14 cellular contexts compared by ENCODE assay signal in genomic region chr22:37982938-37983859, GRCh38. TPM values are rescaled to one million over a fixed set of nuclear protein-coding genes. Genes with fewer than 3 reads are reported as not detected.
DNase-seq lines count a peak whose midpoint lies in the region; TF ChIP-seq lines count a peak whose summit lies in the region.
"Had no signal": no experiment of that assay in that cellular context is flagged by ENCODE, and none has a peak within 500 bp of the region (broad histone marks: within the 10 kb centered on the region; RNA-seq: fewer than 3 reads in every experiment).

No MANE protein-coding gene starts in this region.

- H3K4me1 ChIP-seq in endodermal cell (ENCODE audit: control insufficient read depth, insufficient read depth, low read length) (peaks cover 14% of the 10 kb centered on the region), mesenchymal stem cell (ENCODE audit: control insufficient read depth, insufficient read depth, low read depth, low read length) (peaks cover 4% of the 10 kb centered on the region)
- H3K4me1 ChIP-seq: colonic mucosa had no signal

- H4K91ac ChIP-seq in mesenchymal stem cell (ENCODE audit: low read length): peak overlapping the region; percentile 24

- in situ Hi-C loops in KBM-7 (cut with MboI; ENCODE audit: low pct_unique_long_range_greater_than_20kb, low sequenced_read_pairs): no loop called here

- H3K27me3 Mint-ChIP-seq in HFFc6 (ENCODE audit: insufficient read depth) (peaks cover 2% of the 10 kb centered on the region; the same call in 1 of the 2 replicates), endodermal cell (ENCODE audit: insufficient read depth) (peaks cover 6% of the 10 kb centered on the region)
- H3K27me3 Mint-ChIP-seq: naive thymus-derived CD4-positive, alpha-beta T cell had no signal

- H3K27me3 ChIP-seq in endodermal cell (ENCODE audit: control insufficient read depth, insufficient read depth, low read length, poor library complexity, severe bottlenecking) (no peaks in the 10 kb centered on the region), mesenchymal stem cell (ENCODE audit: control insufficient read depth in 1 of 2, insufficient read depth in 1 of 2, low read length in 2 of 2) (peaks cover 0 to 35% of the 10 kb centered on the region in 2 experiments)
- H3K27me3 ChIP-seq: colonic mucosa had no signal

- no peak overlapping the region for H3K18ac ChIP-seq in mesenchymal stem cell (ENCODE audit: low read depth in 1 of 2, low read length in 2 of 2)

- H2BK12ac ChIP-seq in mesenchymal stem cell (ENCODE audit: low read length in 2 of 2): no peak overlapping the region

- no peak overlapping the region for H3K4ac ChIP-seq in mesenchymal stem cell (ENCODE audit: low read depth in 1 of 2, low read length in 2 of 2)

- H3K4me3 ChIP-seq in endodermal cell (ENCODE audit: low read length): peak overlapping the region; percentile 73
- no peak overlapping the region for H3K4me3 ChIP-seq in mesenchymal stem cell (ENCODE audit: insufficient read depth in 1 of 2, low read depth in 1 of 2, low read length in 2 of 2)
- H3K4me3 ChIP-seq: colonic mucosa had no signal

- no peaks in the 10 kb centered on the region for H3K36me3 Mint-ChIP-seq in HFFc6 (ENCODE audit: low read depth)
- peaks cover 15% of the 10 kb centered on the region for H3K36me3 Mint-ChIP-seq in endodermal cell (ENCODE audit: low read depth)
- H3K36me3 Mint-ChIP-seq: stimulated activated effector memory CD8-positive, alpha-beta T cell treated with anti-CD3 and anti-CD28 coated beads, Interleukin-12 subunit alpha, Interleukin-12 subunit beta, amount 100 ng/mL, for 72 hours had no signal

- no peaks in the 10 kb centered on the region for H3K9me3 ChIP-seq in endodermal cell (ENCODE audit: control insufficient read depth, low read length)
- no peaks in the 10 kb centered on the region for H3K9me3 ChIP-seq in mesenchymal stem cell (ENCODE audit: control insufficient read depth, low read length)
- H3K9me3 ChIP-seq: colonic mucosa had no signal

- H3K27ac Mint-ChIP-seq in HFFc6 (no peak overlapping the region), endodermal cell (peak overlapping the region; percentile 80)

- peak overlapping the region in 1 of 2 experiments; percentile 91 for H3K23ac ChIP-seq in mesenchymal stem cell (ENCODE audit: low read length in 2 of 2)

- H2AFZ ChIP-seq in mesenchymal stem cell (ENCODE audit: low read depth, low read length): no peak overlapping the region

- H2AK5ac ChIP-seq in mesenchymal stem cell (ENCODE audit: low read length, severe bottlenecking): no peak overlapping the region

- H3K27ac ChIP-seq in 22Rv1 (no peak overlapping the region), endodermal cell (ENCODE audit: low read depth, low read length) (no peak overlapping the region), mesenchymal stem cell (ENCODE audit: low read length, poor library complexity, severe bottlenecking) (no peak overlapping the region)
- H3K27ac ChIP-seq: colonic mucosa had no signal

- no peak overlapping the region for H3K4me3 Mint-ChIP-seq in HFFc6
- peak overlapping the region; percentile 70 for H3K4me3 Mint-ChIP-seq in endodermal cell
- H3K4me3 Mint-ChIP-seq: naive thymus-derived CD4-positive, alpha-beta T cell; stimulated activated effector memory CD8-positive, alpha-beta T cell treated with anti-CD3 and anti-CD28 coated beads, Interleukin-12 subunit alpha, Interleukin-12 subunit beta, amount 100 ng/mL, for 72 hours had no signal

- H3K14ac ChIP-seq in mesenchymal stem cell (ENCODE audit: low read length in 2 of 2): peak overlapping the region in 1 of 2 experiments; percentile 62

- H4K8ac ChIP-seq in mesenchymal stem cell (ENCODE audit: low read length): peak overlapping the region; percentile 64

- H3K9me3 Mint-ChIP-seq in HFFc6: no peaks in the 10 kb centered on the region
- H3K9me3 Mint-ChIP-seq in endodermal cell: no peaks in the 10 kb centered on the region
- H3K9me3 Mint-ChIP-seq: naive thymus-derived CD4-positive, alpha-beta T cell; stimulated activated effector memory CD8-positive, alpha-beta T cell treated with anti-CD3 and anti-CD28 coated beads, Interleukin-12 subunit alpha, Interleukin-12 subunit beta, amount 100 ng/mL, for 72 hours had no signal

- no peak for DNase-seq in HFFc6
- peak; percentile 94 for DNase-seq in endodermal cell
- DNase-seq in mesenchymal stem cell: no peak
- no peak for DNase-seq in KBM-7
- no peak for DNase-seq in NCI-H1105 (lab: John Stamatoyannopoulos, UW)
- DNase-seq in DMS53 (lab: John Stamatoyannopoulos, UW): no peak
- no peak for DNase-seq in stimulated activated CD8-positive, alpha-beta memory T cell treated with anti-CD3 and anti-CD28 coated beads, Interleukin-4, amount 100 ng/mL, for 48 hours
- DNase-seq: activated CD4-positive, alpha-beta T cell treated with anti-CD3 and anti-CD28 coated beads for 4 hours; activated effector memory CD4-positive, alpha-beta T cell treated with Interleukin-2 at 50 U/mL for 16 hours; naive thymus-derived CD4-positive, alpha-beta T cell; stimulated activated CD4-positive, alpha-beta T cell treated with anti-CD3 and anti-CD28 coated beads, Interleukin-15, amount 100 ng/mL, for 24 hours had no signal

- H2BK5ac ChIP-seq in mesenchymal stem cell (ENCODE audit: low read depth, low read length, poor library complexity, severe bottlenecking): no peak overlapping the region

- no peaks in the 10 kb centered on the region for H3K36me3 ChIP-seq in endodermal cell (ENCODE audit: control insufficient read depth, insufficient read depth, low read length)
- peaks cover 0 to 37% of the 10 kb centered on the region in 2 experiments for H3K36me3 ChIP-seq in mesenchymal stem cell (ENCODE audit: control insufficient read depth in 1 of 2, insufficient read depth in 2 of 2, low read depth in 1 of 2, low read length in 2 of 2)
- H3K36me3 ChIP-seq: colonic mucosa had no signal

- no peak overlapping the region for H3K4me2 ChIP-seq in mesenchymal stem cell (ENCODE audit: low read length, poor library complexity, severe bottlenecking)

- no peaks in the 10 kb centered on the region for H3K4me1 Mint-ChIP-seq in HFFc6 (ENCODE audit: low read depth)
- peaks cover 43% of the 10 kb centered on the region for H3K4me1 Mint-ChIP-seq in endodermal cell

- no peak overlapping the region for H2BK120ac ChIP-seq in mesenchymal stem cell (ENCODE audit: low read depth, low read length)

- H3K9ac ChIP-seq in endodermal cell (ENCODE audit: extremely low read depth, low read length, poor library complexity, severe bottlenecking): peak overlapping the region; percentile 25
- no peak overlapping the region for H3K9ac ChIP-seq in mesenchymal stem cell (ENCODE audit: low read length)

- H2BK15ac ChIP-seq in mesenchymal stem cell (ENCODE audit: low read depth, poor library complexity, severe bottlenecking): no peak overlapping the region

- H3K79me1 ChIP-seq in mesenchymal stem cell (replicated peaks; ENCODE audit: low read length, poor library complexity, severe bottlenecking): no peaks in the 10 kb centered on the region

- TF ChIP-seq CTCF in 22Rv1 (IDR thresholded peaks at IDR 0.05) (peak; percentile 49), HFFc6 (IDR thresholded peaks at IDR 0.05) (peak; percentile 68), endodermal cell (conservative IDR thresholded peaks at IDR 0.05) (peak; percentile 98)

- WGBS in endodermal cell (ENCODE audit: insufficient coverage in 1 of 2, insufficient read length in 1 of 2), 2 experiments: 24 to 37% methylated on average over 17 to 84 of the region's 84 CpGs
- 14% methylated on average over 72 of the region's 84 CpGs for WGBS in mesenchymal stem cell

RNA-seq across cellular contexts. Expression of gene SOX10, which starts 1.2 kb away (rescaled TPM):
- not detected for total RNA-seq in HFFc6 (2021; fragmentation: NEBNext Ultra II Directional; extraction: Animal tissue kit (Norgen Biotek cat#: 25700))
- 10 to 100 TPM; 11.2 to 13.4 TPM for total RNA-seq in endodermal cell
- 45.9 TPM for polyA plus RNA-seq in endodermal cell (2013, experiment 1 of 2)
- 42.6 TPM for polyA plus RNA-seq in endodermal cell (2013, experiment 2 of 2)
- not detected for polyA plus RNA-seq in mesenchymal stem cell (2013, experiment 1 of 2)
- polyA plus RNA-seq in mesenchymal stem cell (2013, experiment 2 of 2): not detected
- total RNA-seq: naive thymus-derived CD4-positive, alpha-beta T cell had no signal
- polyA plus RNA-seq: naive thymus-derived CD4-positive, alpha-beta T cell had no signal

RNA-seq across cellular contexts. Expression of gene POLR2F, which starts 29.7 kb away (rescaled TPM):
- 100 to 1,000 TPM in 4 of 6 experiments, 10 to 100 TPM in 2; 91.6 to 130 (median 107) TPM for total RNA-seq in HFFc6 (2021; fragmentation: NEBNext Ultra II Directional; extraction: Animal tissue kit (Norgen Biotek cat#: 25700))
- 100 to 1,000 TPM in 1 of 2 donors, 10 to 100 TPM in 1; 98.0 to 105 TPM for total RNA-seq in endodermal cell
- 122 TPM for polyA plus RNA-seq in endodermal cell (2013, experiment 1 of 2)
- 100 TPM for polyA plus RNA-seq in endodermal cell (2013, experiment 2 of 2)
- polyA plus RNA-seq in mesenchymal stem cell (2013, experiment 1 of 2): 88.8 TPM
- polyA plus RNA-seq in mesenchymal stem cell (2013, experiment 2 of 2): 95.4 TPM

RNA-seq across cellular contexts. Expression of gene C22orf23, which starts 29.8 kb away (rescaled TPM):
- total RNA-seq in HFFc6 (2021; fragmentation: NEBNext Ultra II Directional; extraction: Animal tissue kit (Norgen Biotek cat#: 25700)): under 1 TPM; 0.43 to 0.73 (median 0.54) TPM
- under 1 TPM; 0.29 to 0.44 TPM for total RNA-seq in endodermal cell
- 1.4 TPM for polyA plus RNA-seq in endodermal cell (2013, experiment 1 of 2)
- 1.1 TPM for polyA plus RNA-seq in endodermal cell (2013, experiment 2 of 2)
- polyA plus RNA-seq in mesenchymal stem cell (2013, experiment 1 of 2): 0.17 TPM
- 0.27 TPM for polyA plus RNA-seq in mesenchymal stem cell (2013, experiment 2 of 2)
- total RNA-seq: colonic mucosa had no signal
- polyA plus RNA-seq: naive thymus-derived CD4-positive, alpha-beta T cell had no signal

Comparison
In these comparisons a context has a peak if more than half of its experiments do, and no peak if none do; other contexts are left out.
1. RNA of gene SOX10, which starts 1.2 kb away (total RNA-seq): 11.2 to 13.4 TPM in endodermal cell; not detected in HFFc6; every median in the first group is over 10 times any median in the second.
2. Peak in every context shown above with its lines, with median percentiles within 50 percentile points of each other: CTCF ChIP-seq.